Comparison of ENCODE assay signal across 22 cellular contexts in the genomic region with DNA sequence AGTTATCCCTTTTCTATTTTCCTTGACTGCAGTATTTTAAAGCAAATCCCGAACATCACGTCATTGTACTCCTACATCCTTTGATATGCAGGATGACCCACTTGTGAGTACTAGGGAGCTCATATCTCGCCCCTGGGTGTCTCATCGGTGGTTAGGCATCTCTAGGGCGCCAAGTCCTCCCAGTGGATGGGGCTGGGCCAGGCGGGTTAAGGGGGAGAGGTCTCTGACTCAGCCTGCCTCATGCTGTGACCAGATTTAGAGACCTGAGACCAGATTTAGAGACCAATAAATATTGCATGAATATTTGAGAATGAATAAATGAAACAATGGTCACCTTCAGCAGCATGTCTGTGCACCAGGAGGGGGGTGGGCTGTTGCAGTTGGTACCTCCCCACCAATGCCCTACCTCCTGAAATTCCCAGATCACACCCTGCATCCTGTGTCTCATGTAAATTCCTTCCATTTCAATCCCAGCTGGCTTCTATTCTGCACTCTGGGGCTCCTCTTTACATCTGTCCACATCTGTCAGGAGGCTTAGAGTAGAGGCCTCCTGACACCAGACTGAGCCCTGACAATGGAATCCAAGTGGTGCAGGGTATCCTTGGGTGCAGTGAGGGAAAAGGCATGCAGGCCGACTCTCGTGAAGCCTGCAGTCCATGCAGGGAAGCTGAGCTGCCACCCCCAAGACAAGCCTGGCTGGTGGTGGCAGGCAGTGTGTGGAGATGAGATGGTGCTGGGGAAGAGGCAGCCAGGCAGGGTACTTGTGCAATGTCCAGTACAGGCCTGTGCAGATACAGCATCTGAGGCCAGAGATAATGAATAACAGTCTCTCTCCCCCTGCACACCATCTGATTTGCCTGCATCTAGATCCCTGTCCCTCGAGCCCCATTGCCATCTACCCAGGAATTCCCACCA. TPM values are rescaled to one million over a fixed set of nuclear protein-coding genes. Genes with fewer than 3 reads are reported as not detected.
DNase-seq lines count a peak whose midpoint lies in the region; ATAC-seq and TF ChIP-seq lines count a peak whose summit lies in the region.
"Had no signal": no experiment of that assay in that cellular context is flagged by ENCODE, and none has a peak within 500 bp of the region (broad histone marks: within the 10 kb centered on the region; RNA-seq: fewer than 3 reads in every experiment).

No MANE protein-coding gene starts in this region.

- H3K27me3 ChIP-seq in MG63: no peaks in the 10 kb centered on the region

- H3K36me3 Mint-ChIP-seq in osteocyte (ENCODE audit: unreplicated experiment) (no peaks in the 10 kb centered on the region), progenitor cell of endocrine pancreas (ENCODE audit: insufficient read depth) (no peaks in the 10 kb centered on the region)
- H3K36me3 Mint-ChIP-seq in activated naive CD8-positive, alpha-beta T cell treated with anti-CD3 and anti-CD28 coated beads for 36 hours: no peaks in the 10 kb centered on the region
- H3K36me3 Mint-ChIP-seq: CD4-positive, CD25-positive, alpha-beta regulatory T cell; natural killer cell treated with Interleukin-12 subunit alpha and Interleukin-12 subunit beta and Interleukin-15 and Interleukin-18, amount 100 ng/mL, for 72 hours; WTC11 had no signal

- no peak overlapping the region for H3K4me3 ChIP-seq in MG63
- H3K4me3 ChIP-seq: breast epithelium, hepatocyte, SK-N-MC had no signal

- H3K4me3 Mint-ChIP-seq in osteocyte (ENCODE audit: unreplicated experiment) (no peak overlapping the region), progenitor cell of endocrine pancreas (ENCODE audit: low read depth) (no peak overlapping the region)
- H3K4me3 Mint-ChIP-seq in activated naive CD8-positive, alpha-beta T cell treated with anti-CD3 and anti-CD28 coated beads for 36 hours: no peak overlapping the region
- H3K4me3 Mint-ChIP-seq: CD4-positive, CD25-positive, alpha-beta regulatory T cell; natural killer cell treated with Interleukin-12 subunit alpha and Interleukin-12 subunit beta and Interleukin-15 and Interleukin-18, amount 100 ng/mL, for 72 hours; T-helper 2 cell treated with Interferon-gamma antibody and Interleukin-4, amounts not matched to agents 5 μg/mL and 100 μg/mL, for 36 hours; WTC11 had no signal

- no peaks in the 10 kb centered on the region for H3K9me3 Mint-ChIP-seq in osteocyte (ENCODE audit: unreplicated experiment)
- no peaks in the 10 kb centered on the region for H3K9me3 Mint-ChIP-seq in progenitor cell of endocrine pancreas (ENCODE audit: low read depth)
- H3K9me3 Mint-ChIP-seq in activated naive CD8-positive, alpha-beta T cell treated with anti-CD3 and anti-CD28 coated beads for 36 hours: no peaks in the 10 kb centered on the region
- H3K9me3 Mint-ChIP-seq: CD4-positive, CD25-positive, alpha-beta regulatory T cell; natural killer cell treated with Interleukin-12 subunit alpha and Interleukin-12 subunit beta and Interleukin-15 and Interleukin-18, amount 100 ng/mL, for 72 hours; T-helper 2 cell treated with Interferon-gamma antibody and Interleukin-4, amounts not matched to agents 5 μg/mL and 100 μg/mL, for 36 hours; WTC11 had no signal

- no peaks in the 10 kb centered on the region for H3K9me3 ChIP-seq in MG63
- H3K9me3 ChIP-seq: breast epithelium had no signal

- peaks cover 28% of the 10 kb centered on the region for H3K27me3 Mint-ChIP-seq in osteocyte (ENCODE audit: unreplicated experiment)
- peaks cover 67% of the 10 kb centered on the region for H3K27me3 Mint-ChIP-seq in progenitor cell of endocrine pancreas
- peaks cover 15% of the 10 kb centered on the region for H3K27me3 Mint-ChIP-seq in activated naive CD8-positive, alpha-beta T cell treated with anti-CD3 and anti-CD28 coated beads for 36 hours

- H3K27ac Mint-ChIP-seq in osteocyte (ENCODE audit: unreplicated experiment) (no peak overlapping the region), progenitor cell of endocrine pancreas (no peak overlapping the region)
- H3K27ac Mint-ChIP-seq in activated naive CD8-positive, alpha-beta T cell treated with anti-CD3 and anti-CD28 coated beads for 36 hours: no peak overlapping the region
- H3K27ac Mint-ChIP-seq: CD4-positive, CD25-positive, alpha-beta regulatory T cell; natural killer cell treated with Interleukin-12 subunit alpha and Interleukin-12 subunit beta and Interleukin-15 and Interleukin-18, amount 100 ng/mL, for 72 hours; T-helper 2 cell treated with Interferon-gamma antibody and Interleukin-4, amounts not matched to agents 5 μg/mL and 100 μg/mL, for 36 hours; WTC11 had no signal

- no peak for TF ChIP-seq CTCF in osteocyte (IDR thresholded peaks at IDR 0.05)
- no peak for TF ChIP-seq CTCF in progenitor cell of endocrine pancreas (IDR thresholded peaks at IDR 0.05; ENCODE audit: unreplicated experiment)

- H3K36me3 ChIP-seq in MG63: no peaks in the 10 kb centered on the region
- H3K36me3 ChIP-seq: breast epithelium had no signal

- H3K4me1 Mint-ChIP-seq in osteocyte (ENCODE audit: unreplicated experiment) (peaks cover 4% of the 10 kb centered on the region), progenitor cell of endocrine pancreas (ENCODE audit: low read depth) (peaks cover 2% of the 10 kb centered on the region)
- H3K4me1 Mint-ChIP-seq in activated naive CD8-positive, alpha-beta T cell treated with anti-CD3 and anti-CD28 coated beads for 36 hours: no peaks in the 10 kb centered on the region

- peak; percentile 84 for DNase-seq in ELR (ENCODE audit: low read depth)
- DNase-seq in MG63: peak; percentile 83
- peak; percentile 32 for DNase-seq in ecto neural progenitor cell (ENCODE audit: low spot score)
- DNase-seq in osteocyte (ENCODE audit: extremely low spot score, unreplicated experiment): peak; percentile 73
- DNase-seq in progenitor cell of endocrine pancreas (ENCODE audit: low spot score, unreplicated experiment): no peak
- no peak for DNase-seq in activated naive CD8-positive, alpha-beta T cell treated with anti-CD3 and anti-CD28 coated beads for 36 hours
- DNase-seq: activated effector memory CD4-positive, alpha-beta T cell treated with Interleukin-2 at 50 U/mL for 16 hours; CD4-positive, CD25-positive, alpha-beta regulatory T cell; cortex of kidney; foreskin melanocyte; GF-D8; NCI-H1417 treated with DMSO at 0.1 percent for 48 hours; NCI-H510A treated with DMSO at 0.1 percent for 48 hours; posterior cingulate gyrus had no signal

- no peak for ATAC-seq in esophagus mucosa
- ATAC-seq: natural killer cell treated with Interleukin-12 subunit alpha and Interleukin-12 subunit beta and Interleukin-15 and Interleukin-18, amount 100 ng/mL, for 72 hours; WTC11 had no signal

RNA-seq across cellular contexts. Expression of a gene that starts 5.2 kb away (rescaled TPM):
- 1.4 and 7.2 TPM in 2 replicates for total RNA-seq in MG63 (2014; rRNA removed; shearing (Covaris generic); ENCODE audit: low replicate concordance)
- total RNA-seq in osteocyte: 0.38 and 0.39 TPM in 2 replicates
- total RNA-seq in progenitor cell of endocrine pancreas: 0.14 and 0.38 TPM in 2 replicates
- 1 to 10 TPM; 2.4 to 2.6 TPM for total RNA-seq in activated naive CD8-positive, alpha-beta T cell treated with anti-CD3 and anti-CD28 coated beads for 36 hours
- 0.28 TPM for total RNA-seq in esophagus mucosa
- total RNA-seq: CD4-positive, CD25-positive, alpha-beta regulatory T cell; MCF 10A had no signal

Comparison
In these comparisons a context has a peak if more than half of its experiments do, and no peak if none do; other contexts are left out.
1. DNase-seq: peak in ELR (single experiment), MG63 (single experiment), ecto neural progenitor cell (single experiment) and osteocyte (single experiment); none in progenitor cell of endocrine pancreas (single experiment) and activated naive CD8-positive, alpha-beta T cell treated with anti-CD3 and anti-CD28 coated beads for 36 hours (single experiment).